Comparison of ENCODE assay signal across 10 cellular contexts in genomic region chr6:141482773-141483172, GRCh38.
A peak's percentile ranks its signal among the peaks of the same experiment; 100 is the strongest.
DNase-seq lines count a peak whose midpoint lies in the region; ATAC-seq and TF ChIP-seq lines count a peak whose summit lies in the region.
"Had no signal": no experiment of that assay in that cellular context is flagged by ENCODE, and none has a peak within 500 bp of the region (broad histone marks: within the 10 kb centered on the region; RNA-seq: fewer than 3 reads in every experiment).

No MANE protein-coding gene starts in this region.

- peak overlapping the region; percentile 93 for H3K27ac Mint-ChIP-seq in activated CD4-positive, alpha-beta T cell treated with anti-CD3 and anti-CD28 coated beads for 36 hours
- H3K27ac Mint-ChIP-seq in endodermal cell = no peak overlapping the region
- H3K27ac Mint-ChIP-seq in stimulated activated memory B cell treated with anti-CD40 and anti-IgM and Interleukin-4, amounts not matched to agents 10 μg/mL and 1 μg/mL and 100 μg/mL, for 72 hours = peak overlapping the region; percentile 95

- no peaks in the 10 kb centered on the region for H3K27me3 ChIP-seq in endodermal cell (ENCODE audit: control insufficient read depth, insufficient read depth, low read length, poor library complexity, severe bottlenecking)

- H3K9me3 Mint-ChIP-seq in activated CD4-positive, alpha-beta T cell treated with anti-CD3 and anti-CD28 coated beads for 36 hours (ENCODE audit: low read depth) = peaks cover 7% of the 10 kb centered on the region
- no peaks in the 10 kb centered on the region for H3K9me3 Mint-ChIP-seq in endodermal cell
- no peaks in the 10 kb centered on the region for H3K9me3 Mint-ChIP-seq in stimulated activated memory B cell treated with anti-CD40 and anti-IgM and Interleukin-4, amounts not matched to agents 10 μg/mL and 1 μg/mL and 100 μg/mL, for 72 hours

- no peak for DNase-seq in activated CD4-positive, alpha-beta T cell treated with anti-CD3 and anti-CD28 coated beads for 36 hours
- no peak for DNase-seq in activated CD4-positive, alpha-beta T cell treated with anti-CD3 and anti-CD28 coated beads for 4 hours
- DNase-seq in OCI-M2 (lab: John Stamatoyannopoulos, UW; ENCODE audit: unreplicated experiment) (peak; percentile 34), endodermal cell (no peak)
- DNase-seq: activated CD4-positive, CD25-positive, alpha-beta regulatory T cell treated with anti-CD3 and anti-CD28 coated beads, Interleukin-2, amount 50 U/mL, for 72 hours; Calu3 had no signal

- ATAC-seq in activated CD4-positive, alpha-beta T cell treated with anti-CD3 and anti-CD28 coated beads for 36 hours = no peak
- ATAC-seq in stimulated activated memory B cell treated with anti-CD40 and anti-IgM and Interleukin-4, amounts not matched to agents 10 μg/mL and 1 μg/mL and 100 μg/mL, for 72 hours = no peak
- ATAC-seq in GM21381 (IDR thresholded peaks at IDR 0.05; ENCODE audit: unreplicated experiment) (no peak), HG03095 (IDR thresholded peaks at IDR 0.05; ENCODE audit: unreplicated experiment) (no peak), HG02763 (IDR thresholded peaks at IDR 0.05; ENCODE audit: unreplicated experiment) (no peak)

- 80 to 95% methylated on average over 1 to 5 of the region's 5 CpGs for WGBS in endodermal cell (ENCODE audit: insufficient coverage in 1 of 2, insufficient read length in 1 of 2), 2 experiments

- H3K9me3 ChIP-seq in endodermal cell (ENCODE audit: control insufficient read depth, low read length) = no peaks in the 10 kb centered on the region

- TF ChIP-seq CTCF in endodermal cell (conservative IDR thresholded peaks at IDR 0.05) = no peak

- peaks cover 32% of the 10 kb centered on the region for H3K4me1 Mint-ChIP-seq in activated CD4-positive, alpha-beta T cell treated with anti-CD3 and anti-CD28 coated beads for 36 hours
- no peaks in the 10 kb centered on the region for H3K4me1 Mint-ChIP-seq in endodermal cell
- H3K4me1 Mint-ChIP-seq in stimulated activated memory B cell treated with anti-CD40 and anti-IgM and Interleukin-4, amounts not matched to agents 10 μg/mL and 1 μg/mL and 100 μg/mL, for 72 hours = peaks cover 25% of the 10 kb centered on the region

- no peaks in the 10 kb centered on the region for H3K4me1 ChIP-seq in endodermal cell (ENCODE audit: control insufficient read depth, insufficient read depth, low read length)

- no peaks in the 10 kb centered on the region for H3K36me3 ChIP-seq in endodermal cell (ENCODE audit: control insufficient read depth, insufficient read depth, low read length)

- POLR2A ChIA-PET in activated CD4-positive, alpha-beta T cell treated with anti-CD3 and anti-CD28 coated beads for 36 hours (lab: Charles Lee) = interaction anchor here (0.6 kb wide), 1 partner anchor 996 kb away, joined by 3 read pairs; no protein-coding TSS in a partner anchor

- H3K4me3 Mint-ChIP-seq in activated CD4-positive, alpha-beta T cell treated with anti-CD3 and anti-CD28 coated beads for 36 hours = peak overlapping the region; percentile 66
- no peak overlapping the region for H3K4me3 Mint-ChIP-seq in endodermal cell
- peak overlapping the region; percentile 82 for H3K4me3 Mint-ChIP-seq in stimulated activated memory B cell treated with anti-CD40 and anti-IgM and Interleukin-4, amounts not matched to agents 10 μg/mL and 1 μg/mL and 100 μg/mL, for 72 hours

- peaks cover 3% of the 10 kb centered on the region for H3K36me3 Mint-ChIP-seq in activated CD4-positive, alpha-beta T cell treated with anti-CD3 and anti-CD28 coated beads for 36 hours (ENCODE audit: low read depth)
- H3K36me3 Mint-ChIP-seq in endodermal cell (ENCODE audit: low read depth) = no peaks in the 10 kb centered on the region
- no peaks in the 10 kb centered on the region for H3K36me3 Mint-ChIP-seq in stimulated activated memory B cell treated with anti-CD40 and anti-IgM and Interleukin-4, amounts not matched to agents 10 μg/mL and 1 μg/mL and 100 μg/mL, for 72 hours

- peak overlapping the region; percentile 75 for H3K27ac ChIP-seq in endodermal cell (ENCODE audit: low read depth, low read length)

- intact Hi-C loops in activated CD4-positive, alpha-beta T cell treated with anti-CD3 and anti-CD28 coated beads for 36 hours (cut with DNase I, micrococcal nuclease) = loop anchor here (1.0 to 5.0 kb wide), 5 partner anchors 80 to 330 kb away; no protein-coding TSS in a partner anchor

- H3K27me3 Mint-ChIP-seq in activated CD4-positive, alpha-beta T cell treated with anti-CD3 and anti-CD28 coated beads for 36 hours = no peaks in the 10 kb centered on the region
- H3K27me3 Mint-ChIP-seq in endodermal cell (ENCODE audit: insufficient read depth) = no peaks in the 10 kb centered on the region
- no peaks in the 10 kb centered on the region for H3K27me3 Mint-ChIP-seq in stimulated activated memory B cell treated with anti-CD40 and anti-IgM and Interleukin-4, amounts not matched to agents 10 μg/mL and 1 μg/mL and 100 μg/mL, for 72 hours

- no peak overlapping the region for H3K4me3 ChIP-seq in endodermal cell (ENCODE audit: low read length)

- CTCF ChIA-PET in activated CD4-positive, alpha-beta T cell treated with anti-CD3 and anti-CD28 coated beads for 36 hours (lab: Charles Lee) = interaction anchor here (0.8 to 2.4 kb wide), 3 partner anchors 13 to 81 kb away, joined by 3 to 14 read pairs (median 3); no protein-coding TSS in a partner anchor

- no peak overlapping the region for H3K9ac ChIP-seq in endodermal cell (ENCODE audit: extremely low read depth, low read length, poor library complexity, severe bottlenecking)
